1 cellular context compared by ENCODE assay signal in the genomic region with DNA sequence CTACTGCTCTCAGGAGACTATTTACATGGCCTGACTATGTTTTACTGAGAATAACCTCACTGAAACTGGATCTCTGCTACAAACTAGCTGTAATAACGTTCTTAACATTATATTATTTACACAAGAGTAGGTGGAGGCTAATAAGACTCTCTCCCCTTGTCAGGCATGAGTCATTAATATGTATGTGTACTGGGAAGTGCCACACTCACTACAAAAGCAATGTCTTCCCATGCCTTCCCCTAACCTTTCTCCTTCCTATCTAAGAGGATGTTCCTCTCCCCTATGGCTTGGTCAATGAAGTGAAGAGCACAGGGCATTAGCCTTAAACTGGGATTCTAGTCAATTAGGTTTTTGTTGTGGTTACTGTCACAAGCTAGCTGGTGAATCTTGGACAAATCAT.
TF ChIP-seq lines count a peak whose summit lies in the region.

No MANE protein-coding gene starts in this region.

TF ChIP-seq in SK-N-SH treated with all-trans-retinoic acid at 6 μM for 48 hours, 23 proteins besides CTCF, POLR2A, EP300 and RAD21 (continued from another document):
- TF ChIP-seq, protein P1, sequence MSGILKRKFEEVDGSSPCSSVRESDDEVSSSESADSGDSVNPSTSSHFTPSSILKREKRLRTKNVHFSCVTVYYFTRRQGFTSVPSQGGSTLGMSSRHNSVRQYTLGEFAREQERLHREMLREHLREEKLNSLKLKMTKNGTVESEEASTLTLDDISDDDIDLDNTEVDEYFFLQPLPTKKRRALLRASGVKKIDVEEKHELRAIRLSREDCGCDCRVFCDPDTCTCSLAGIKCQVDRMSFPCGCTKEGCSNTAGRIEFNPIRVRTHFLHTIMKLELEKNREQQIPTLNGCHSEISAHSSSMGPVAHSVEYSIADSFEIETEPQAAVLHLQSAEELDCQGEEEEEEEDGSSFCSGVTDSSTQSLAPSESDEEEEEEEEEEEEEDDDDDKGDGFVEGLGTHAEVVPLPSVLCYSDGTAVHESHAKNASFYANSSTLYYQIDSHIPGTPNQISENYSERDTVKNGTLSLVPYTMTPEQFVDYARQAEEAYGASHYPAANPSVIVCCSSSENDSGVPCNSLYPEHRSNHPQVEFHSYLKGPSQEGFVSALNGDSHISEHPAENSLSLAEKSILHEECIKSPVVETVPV (CRISPR knock-in tag; IDR thresholded peaks at IDR 0.05) = no peak
- TF ChIP-seq RARB (CRISPR knock-in tag; IDR thresholded peaks at IDR 0.05) (no peak), CREB5 (CRISPR knock-in tag; IDR thresholded peaks at IDR 0.05; ENCODE audit: low read depth) (no peak), TSHZ2 (CRISPR knock-in tag; IDR thresholded peaks at IDR 0.05) (no peak)
